Comparison of ENCODE assay signal across 15 cellular contexts in the genomic region with DNA sequence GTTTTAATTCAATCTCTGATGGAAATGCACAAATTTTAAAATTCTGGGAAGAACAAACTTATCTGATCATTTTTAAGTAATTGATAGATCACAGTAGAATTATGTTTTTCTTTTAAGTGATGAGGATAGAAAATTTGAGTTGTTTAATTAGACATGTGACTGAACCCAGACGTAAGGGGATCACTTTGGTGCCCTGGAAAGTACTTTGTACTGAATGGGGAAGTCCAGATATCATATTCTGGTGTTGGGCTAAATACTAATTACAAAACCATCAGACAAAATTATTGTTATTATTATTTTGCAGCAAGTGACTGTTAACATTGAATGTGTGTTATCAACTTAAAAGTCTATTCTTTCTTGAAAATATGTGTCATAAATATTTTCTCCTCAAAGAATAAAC.
DNase-seq lines count a peak whose midpoint lies in the region; ATAC-seq and TF ChIP-seq lines count a peak whose summit lies in the region.
"Had no signal": no experiment of that assay in that cellular context is flagged by ENCODE, and none has a peak within 500 bp of the region (broad histone marks: within the 10 kb centered on the region; RNA-seq: fewer than 3 reads in every experiment).

No MANE protein-coding gene starts in this region.

- POLR2A ChIA-PET in A673 (lab: Charles Lee; ENCODE audit: low non-redundant PET) (interaction anchor here (0.5 kb wide), 1 partner anchor 55 kb away, joined by 3 read pairs; no protein-coding TSS in a partner anchor), PC-3 (lab: Charles Lee; ENCODE audit: unreplicated experiment) (no interaction called here)

- no peaks in the 10 kb centered on the region for H3K9me3 ChIP-seq in A673 (ENCODE audit: low read depth, low read length, poor library complexity, severe bottlenecking)
- no peaks in the 10 kb centered on the region for H3K9me3 ChIP-seq in PC-3 (ENCODE audit: low read length)
- H3K9me3 ChIP-seq in neural cell (ENCODE audit: low read length) = no peaks in the 10 kb centered on the region
- H3K9me3 ChIP-seq: BLaER1 treated with 17β-estradiol and CSF1 and Interleukin-3, amounts not matched to agents 10 nM and 100 nM; Caco-2 had no signal

- peaks cover 43% of the 10 kb centered on the region for H3K4me1 ChIP-seq in A673 (ENCODE audit: insufficient read depth, low read length, poor library complexity, severe bottlenecking)
- H3K4me1 ChIP-seq in PC-3 (ENCODE audit: insufficient read depth, low read length) = peaks cover 23% of the 10 kb centered on the region

- no peak for DNase-seq in A673 (ENCODE audit: low spot score)
- no peak for DNase-seq in PC-3
- DNase-seq in hippocampal formation (lab: John Stamatoyannopoulos, UW) = no peak
- DNase-seq: 8988T; AML-193; Caco-2; Calu3; CD4-positive, alpha-beta T cell; CD8-positive, alpha-beta T cell; DMS79 treated with DMSO at 0.1 percent for 48 hours; GF-D8 had no signal

- H3K27ac ChIP-seq in A673 (ENCODE audit: low read depth, low read length, poor library complexity, severe bottlenecking) (peak overlapping the region; percentile 70), PC-3 (ENCODE audit: low read length) (peak overlapping the region; percentile 96), neural cell (ENCODE audit: low read length) (peak overlapping the region; percentile 69)
- H3K27ac ChIP-seq: BLaER1 treated with 17β-estradiol and CSF1 and Interleukin-3, amounts not matched to agents 10 nM and 100 nM; C4-2B had no signal

- no peak for TF ChIP-seq CTCF in A673 (conservative IDR thresholded peaks at IDR 0.05; ENCODE audit: low read depth, low read length)
- no peak for TF ChIP-seq CTCF in PC-3 (conservative IDR thresholded peaks at IDR 0.05; ENCODE audit: low read depth, low read length)
- TF ChIP-seq CTCF in neural cell (IDR thresholded peaks at IDR 0.05; ENCODE audit: poor library complexity, severe bottlenecking) = no peak

- H2AFZ ChIP-seq in PC-3 (ENCODE audit: low read length) = no peak overlapping the region
- H2AFZ ChIP-seq in neural cell (ENCODE audit: low read depth, low read length) = no peak overlapping the region

- H3K79me2 ChIP-seq in PC-3 (ENCODE audit: low read length) (no peaks in the 10 kb centered on the region), neural cell (replicated peaks; ENCODE audit: insufficient read depth, low read length) (no peaks in the 10 kb centered on the region)

- intact Hi-C loops in A673 (cut with micrococcal nuclease; ENCODE audit: unreplicated experiment) = no loop called here
- intact Hi-C loops in PC-3 (cut with micrococcal nuclease) = no loop called here

- H4K20me1 ChIP-seq in PC-3 (ENCODE audit: low read length) (no peaks in the 10 kb centered on the region), neural cell (ENCODE audit: insufficient read depth) (no peaks in the 10 kb centered on the region)
- H4K20me1 ChIP-seq: BLaER1 treated with 17β-estradiol and CSF1 and Interleukin-3, amounts not matched to agents 10 nM and 100 nM had no signal

- H3F3A ChIP-seq in PC-3 (ENCODE audit: low read length, unreplicated experiment) (no peaks in the 10 kb centered on the region), neural cell (ENCODE audit: insufficient read depth, low read length, poor library complexity, severe bottlenecking) (no peaks in the 10 kb centered on the region)

- no peak overlapping the region; the same call in 1 of the 2 replicates for H3K9ac ChIP-seq in PC-3 (ENCODE audit: low read length)
- H3K9ac ChIP-seq in neural cell (ENCODE audit: low read length) = no peak overlapping the region
- H3K9ac ChIP-seq: BLaER1 treated with 17β-estradiol and CSF1 and Interleukin-3, amounts not matched to agents 10 nM and 100 nM had no signal

- no peaks in the 10 kb centered on the region for H3K27me3 ChIP-seq in A673 (replicated peaks; ENCODE audit: insufficient read depth, low read depth, low read length, poor library complexity)
- H3K27me3 ChIP-seq in PC-3 (ENCODE audit: low read length) = no peaks in the 10 kb centered on the region
- no peaks in the 10 kb centered on the region for H3K27me3 ChIP-seq in neural cell (ENCODE audit: insufficient read depth, low read depth, low read length)
- H3K27me3 ChIP-seq: BLaER1 treated with 17β-estradiol and CSF1 and Interleukin-3, amounts not matched to agents 10 nM and 100 nM had no signal

- ATAC-seq in PC-3 = no peak
- no peak for ATAC-seq in GM18498 (IDR thresholded peaks at IDR 0.05; ENCODE audit: unreplicated experiment)
- ATAC-seq: CD8-positive, alpha-beta T cell had no signal

- H3K4me3 ChIP-seq in A673 (ENCODE audit: low read depth, low read length, poor library complexity, severe bottlenecking) (no peak overlapping the region), PC-3 (ENCODE audit: low read length) (no peak overlapping the region), neural cell (ENCODE audit: low read length) (no peak overlapping the region)
- H3K4me3 ChIP-seq: BLaER1 treated with 17β-estradiol and CSF1 and Interleukin-3, amounts not matched to agents 10 nM and 100 nM had no signal

- no peak for TF ChIP-seq EP300 in neural cell (conservative IDR thresholded peaks at IDR 0.05; ENCODE audit: poor library complexity, severe bottlenecking)

- H3K4me2 ChIP-seq in PC-3 (ENCODE audit: low read length) (no peak overlapping the region), neural cell (ENCODE audit: low read length) (no peak overlapping the region)
- H3K4me2 ChIP-seq: BLaER1 treated with 17β-estradiol and CSF1 and Interleukin-3, amounts not matched to agents 10 nM and 100 nM had no signal

- CTCF ChIA-PET in A673 (lab: Charles Lee) (no interaction called here), PC-3 (lab: Charles Lee) (no interaction called here)

- H3K36me3 ChIP-seq in A673 (ENCODE audit: insufficient read depth, low read length, poor library complexity, severe bottlenecking) (no peaks in the 10 kb centered on the region), PC-3 (ENCODE audit: low read depth, low read length) (no peaks in the 10 kb centered on the region), neural cell (ENCODE audit: insufficient read depth, low read length) (no peaks in the 10 kb centered on the region)
- H3K36me3 ChIP-seq: BLaER1 treated with 17β-estradiol and CSF1 and Interleukin-3, amounts not matched to agents 10 nM and 100 nM had no signal

- BruUV-seq in A673 (replicated peaks; lab: Mats Ljungman, UMichigan) (no TSS peak), PC-3 (replicated peaks; lab: Mats Ljungman, UMichigan) (no TSS peak)

- TF ChIP-seq RAD21 in neural cell (conservative IDR thresholded peaks at IDR 0.05) = no peak

- H3K9me2 ChIP-seq in PC-3 (replicated peaks; ENCODE audit: low read length) = no peaks in the 10 kb centered on the region
- no peaks in the 10 kb centered on the region for H3K9me2 ChIP-seq in neural cell (ENCODE audit: insufficient read depth, low read length)

TF ChIP-seq in neural cell, 6 proteins besides CTCF, POLR2A, EP300 and RAD21:
- no peak for TF ChIP-seq POLR2AphosphoS5 (IDR thresholded peaks at IDR 0.05)
- TF ChIP-seq MXI1 (conservative IDR thresholded peaks at IDR 0.05; ENCODE audit: poor library complexity, severe bottlenecking) = no peak
- no peak for TF ChIP-seq EZH2 (IDR thresholded peaks at IDR 0.05; ENCODE audit: borderline replicate concordance, insufficient read depth, low read length, poor library complexity, severe bottlenecking)
- no peak for TF ChIP-seq SMC3 (conservative IDR thresholded peaks at IDR 0.05; ENCODE audit: poor library complexity)
- TF ChIP-seq TAF1 (IDR thresholded peaks at IDR 0.05; ENCODE audit: low read depth) = no peak
- TF ChIP-seq, protein P1, sequence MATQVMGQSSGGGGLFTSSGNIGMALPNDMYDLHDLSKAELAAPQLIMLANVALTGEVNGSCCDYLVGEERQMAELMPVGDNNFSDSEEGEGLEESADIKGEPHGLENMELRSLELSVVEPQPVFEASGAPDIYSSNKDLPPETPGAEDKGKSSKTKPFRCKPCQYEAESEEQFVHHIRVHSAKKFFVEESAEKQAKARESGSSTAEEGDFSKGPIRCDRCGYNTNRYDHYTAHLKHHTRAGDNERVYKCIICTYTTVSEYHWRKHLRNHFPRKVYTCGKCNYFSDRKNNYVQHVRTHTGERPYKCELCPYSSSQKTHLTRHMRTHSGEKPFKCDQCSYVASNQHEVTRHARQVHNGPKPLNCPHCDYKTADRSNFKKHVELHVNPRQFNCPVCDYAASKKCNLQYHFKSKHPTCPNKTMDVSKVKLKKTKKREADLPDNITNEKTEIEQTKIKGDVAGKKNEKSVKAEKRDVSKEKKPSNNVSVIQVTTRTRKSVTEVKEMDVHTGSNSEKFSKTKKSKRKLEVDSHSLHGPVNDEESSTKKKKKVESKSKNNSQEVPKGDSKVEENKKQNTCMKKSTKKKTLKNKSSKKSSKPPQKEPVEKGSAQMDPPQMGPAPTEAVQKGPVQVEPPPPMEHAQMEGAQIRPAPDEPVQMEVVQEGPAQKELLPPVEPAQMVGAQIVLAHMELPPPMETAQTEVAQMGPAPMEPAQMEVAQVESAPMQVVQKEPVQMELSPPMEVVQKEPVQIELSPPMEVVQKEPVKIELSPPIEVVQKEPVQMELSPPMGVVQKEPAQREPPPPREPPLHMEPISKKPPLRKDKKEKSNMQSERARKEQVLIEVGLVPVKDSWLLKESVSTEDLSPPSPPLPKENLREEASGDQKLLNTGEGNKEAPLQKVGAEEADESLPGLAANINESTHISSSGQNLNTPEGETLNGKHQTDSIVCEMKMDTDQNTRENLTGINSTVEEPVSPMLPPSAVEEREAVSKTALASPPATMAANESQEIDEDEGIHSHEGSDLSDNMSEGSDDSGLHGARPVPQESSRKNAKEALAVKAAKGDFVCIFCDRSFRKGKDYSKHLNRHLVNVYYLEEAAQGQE (IDR thresholded peaks at IDR 0.05; ENCODE audit: borderline replicate concordance) = no peak
